18 cellular contexts compared by ENCODE assay signal in the genomic region with DNA sequence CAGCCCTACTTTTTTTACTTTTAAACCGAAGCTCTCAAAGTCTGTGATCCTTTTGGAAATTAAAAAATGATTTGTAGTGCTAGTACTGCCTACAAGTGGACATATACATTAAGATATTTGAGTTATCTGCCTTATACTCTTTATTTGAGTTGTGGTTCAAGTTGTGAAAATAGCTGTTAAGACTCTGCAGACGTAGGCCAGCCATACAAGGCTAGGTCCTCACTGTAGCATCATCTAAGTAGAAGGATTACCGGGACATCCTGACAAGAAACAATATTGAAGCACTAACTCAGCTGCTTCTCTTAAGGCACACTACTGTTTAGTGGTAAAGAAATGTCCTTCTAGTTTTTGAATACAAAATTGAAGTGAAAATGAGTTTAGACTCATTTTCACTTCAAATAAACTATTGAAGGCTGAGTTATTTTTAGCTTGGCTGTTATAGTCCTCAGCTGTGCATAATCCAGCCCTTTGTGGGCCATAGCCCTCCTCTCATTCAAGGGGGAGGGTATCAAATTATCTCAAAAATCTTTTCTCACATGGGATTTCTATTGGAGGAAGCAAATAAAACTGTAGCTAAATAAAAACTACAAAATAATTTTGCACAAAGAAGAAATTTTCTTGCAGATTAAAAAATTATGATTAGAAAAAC.
DNase-seq lines count a peak whose midpoint lies in the region; ATAC-seq and TF ChIP-seq lines count a peak whose summit lies in the region.
"Had no signal": no experiment of that assay in that cellular context is flagged by ENCODE, and none has a peak within 500 bp of the region (broad histone marks: within the 10 kb centered on the region; RNA-seq: fewer than 3 reads in every experiment).

No MANE protein-coding gene starts in this region.

- no peaks in the 10 kb centered on the region for H3K27me3 ChIP-seq in left ventricle myocardium inferior (ENCODE audit: low read depth)
- H3K27me3 ChIP-seq in fibroblast of lung (ENCODE audit: control insufficient read depth, insufficient read depth, low read length), result no peaks in the 10 kb centered on the region
- H3K27me3 ChIP-seq in psoas muscle (ENCODE audit: insufficient read depth in 3 of 3, low read length in 2 of 3), result no peaks in the 10 kb centered on the region
- H3K27me3 ChIP-seq in uterus, result no peaks in the 10 kb centered on the region
- H3K27me3 ChIP-seq in Peyer's patch, result no peaks in the 10 kb centered on the region
- H3K27me3 ChIP-seq: testis had no signal

- DNase-seq in left ventricle myocardium inferior (no peak), Right ventricle myocardium inferior (ENCODE audit: missing footprints) (no peak), fibroblast of lung (ENCODE audit: low read depth in 2 of 2) (no peak), psoas muscle (no peak), uterus (no peak), Peyer's patch (no peak), MV-4-11 (lab: John Stamatoyannopoulos, UW) (no peak)
- DNase-seq: activated CD4-positive, CD25-positive, alpha-beta regulatory T cell; activated CD8-positive, alpha-beta memory T cell treated with anti-CD3 and anti-CD28 coated beads, Interleukin-2, amount 10 ng/mL, durations not matched to agents 7 days and 5 days; activated gamma-delta T cell; DMS53; mesendoderm; NCI-H1092 treated with DMSO at 0.1 percent for 48 hours; Right ventricle myocardium superior; T-helper 17 cell; testis had no signal

- TF ChIP-seq POLR2A in uterus (IDR thresholded peaks at IDR 0.05), result no peak
- TF ChIP-seq POLR2A in Peyer's patch (IDR thresholded peaks at IDR 0.05), result no peak

- 69 to 89% (median 76%) methylated on average over 3 of the region's 3 CpGs for WGBS in psoas muscle, 3 donors

- H3K4me1 Mint-ChIP-seq in activated T-helper 17 cell treated with anti-CD3 and anti-CD28 coated beads, Interleukin-2, amount 50 U/mL, for 72 hours, result peaks cover 10% of the 10 kb centered on the region
- H3K4me1 Mint-ChIP-seq: CD14-positive monocyte, T-helper 17 cell had no signal

- H3K9ac ChIP-seq in fibroblast of lung (ENCODE audit: insufficient read depth, low read length), result no peak overlapping the region

- H3K36me3 Mint-ChIP-seq in activated T-helper 17 cell treated with anti-CD3 and anti-CD28 coated beads, Interleukin-2, amount 50 U/mL, for 72 hours (ENCODE audit: low read depth), result peaks cover 47% of the 10 kb centered on the region

- ATAC-seq in Right ventricle myocardium inferior (no peak), psoas muscle (no peak)
- ATAC-seq in activated T-helper 17 cell treated with anti-CD3 and anti-CD28 coated beads, Interleukin-2, amount 50 U/mL, for 72 hours (replicated peaks), result no peak
- ATAC-seq: activated CD8-positive, alpha-beta memory T cell treated with anti-CD3 and anti-CD28 coated beads, Interleukin-2, amount 10 ng/mL, durations not matched to agents 7 days and 5 days; T-helper 17 cell had no signal

- no peaks in the 10 kb centered on the region for H3K79me2 ChIP-seq in fibroblast of lung (ENCODE audit: control insufficient read depth, insufficient read depth, low read length)

- H3K9me3 Mint-ChIP-seq in activated T-helper 17 cell treated with anti-CD3 and anti-CD28 coated beads, Interleukin-2, amount 50 U/mL, for 72 hours, result no peaks in the 10 kb centered on the region
- H3K9me3 Mint-ChIP-seq: CD14-positive monocyte had no signal

- intact Hi-C loops in left ventricle myocardium inferior (cut with micrococcal nuclease) (no loop called here), Right ventricle myocardium inferior (cut with DNase I) (no loop called here), psoas muscle (cut with DNase I) (no loop called here), uterus (cut with DNase I; ENCODE audit: low total_unique reads) (no loop called here)

- H3K4me2 ChIP-seq in fibroblast of lung (ENCODE audit: extremely low read depth, insufficient read depth, low read length), result no peak overlapping the region

- peaks cover 5% of the 10 kb centered on the region for H3K36me3 ChIP-seq in left ventricle myocardium inferior
- H3K36me3 ChIP-seq in fibroblast of lung (ENCODE audit: control insufficient read depth, insufficient read depth, low read length), result no peaks in the 10 kb centered on the region
- H3K36me3 ChIP-seq in psoas muscle (ENCODE audit: insufficient read depth in 1 of 2, low read depth in 1 of 2), result no peaks in the 10 kb centered on the region
- H3K36me3 ChIP-seq in uterus, result no peaks in the 10 kb centered on the region
- no peaks in the 10 kb centered on the region for H3K36me3 ChIP-seq in Peyer's patch

- TF ChIP-seq CTCF in left ventricle myocardium inferior (IDR thresholded peaks at IDR 0.05; ENCODE audit: borderline replicate concordance), result no peak
- TF ChIP-seq CTCF in fibroblast of lung (conservative IDR thresholded peaks at IDR 0.05 in 1 of 2, IDR thresholded peaks at IDR 0.05 in 1 of 2; ENCODE audit: low read depth in 1 of 2, low read length in 2 of 2), result no peak
- TF ChIP-seq CTCF in psoas muscle (IDR thresholded peaks at IDR 0.05), result no peak
- TF ChIP-seq CTCF in uterus (IDR thresholded peaks at IDR 0.05), result no peak
- no peak for TF ChIP-seq CTCF in Peyer's patch (IDR thresholded peaks at IDR 0.05)

- no peak overlapping the region for H2AFZ ChIP-seq in fibroblast of lung (ENCODE audit: low read length)

- no peak overlapping the region for H3K4me3 Mint-ChIP-seq in activated T-helper 17 cell treated with anti-CD3 and anti-CD28 coated beads, Interleukin-2, amount 50 U/mL, for 72 hours
- H3K4me3 Mint-ChIP-seq: activated CD8-positive, alpha-beta memory T cell treated with anti-CD3 and anti-CD28 coated beads, Interleukin-2, amount 10 ng/mL, durations not matched to agents 7 days and 5 days; CD14-positive monocyte; T-helper 17 cell had no signal

- no peak overlapping the region for H3K4me3 ChIP-seq in left ventricle myocardium inferior
- H3K4me3 ChIP-seq in fibroblast of lung (replicated peaks in 1 of 4; ENCODE audit: control extremely low read depth in 1 of 4, insufficient read depth in 1 of 4, low read depth in 3 of 4, low read length in 4 of 4), result no peak overlapping the region
- no peak overlapping the region for H3K4me3 ChIP-seq in psoas muscle
- H3K4me3 ChIP-seq in uterus, result no peak overlapping the region
- H3K4me3 ChIP-seq in Peyer's patch, result no peak overlapping the region
- H3K4me3 ChIP-seq: testis had no signal

- no peaks in the 10 kb centered on the region for H4K20me1 ChIP-seq in fibroblast of lung (ENCODE audit: control insufficient read depth, extremely low read depth, insufficient read depth, low read length)

- H3K27ac ChIP-seq in left ventricle myocardium inferior (replicated peaks) (peak overlapping the region; percentile 80), fibroblast of lung (ENCODE audit: insufficient read depth, low read length) (peak overlapping the region; percentile 42), psoas muscle (peak overlapping the region; percentile 64), uterus (peak overlapping the region; percentile 66 to 79), Peyer's patch (peak overlapping the region in 1 of 4 donors; percentile 62)

- peaks cover 7% of the 10 kb centered on the region for H3K9me3 ChIP-seq in left ventricle myocardium inferior (replicated peaks)
- no peaks in the 10 kb centered on the region for H3K9me3 ChIP-seq in fibroblast of lung (ENCODE audit: control insufficient read depth, insufficient read depth, low read depth, low read length)
- H3K9me3 ChIP-seq in psoas muscle, result no peaks in the 10 kb centered on the region
- no peaks in the 10 kb centered on the region for H3K9me3 ChIP-seq in uterus
- no peaks in the 10 kb centered on the region for H3K9me3 ChIP-seq in Peyer's patch
- H3K9me3 ChIP-seq: testis had no signal

- H3K4me1 ChIP-seq in left ventricle myocardium inferior, result peaks cover 35% of the 10 kb centered on the region
- H3K4me1 ChIP-seq in fibroblast of lung (ENCODE audit: control insufficient read depth, extremely low read depth, insufficient read depth, low read length), result peaks cover 36% of the 10 kb centered on the region
- no peaks in the 10 kb centered on the region for H3K4me1 ChIP-seq in psoas muscle
- no peaks in the 10 kb centered on the region for H3K4me1 ChIP-seq in uterus
- no peaks in the 10 kb centered on the region for H3K4me1 ChIP-seq in Peyer's patch

- H3K27me3 Mint-ChIP-seq in activated T-helper 17 cell treated with anti-CD3 and anti-CD28 coated beads, Interleukin-2, amount 50 U/mL, for 72 hours, result no peaks in the 10 kb centered on the region
- H3K27me3 Mint-ChIP-seq: activated CD8-positive, alpha-beta memory T cell treated with anti-CD3 and anti-CD28 coated beads, Interleukin-2, amount 10 ng/mL, durations not matched to agents 7 days and 5 days; T-helper 17 cell had no signal

- no peak overlapping the region for H3K27ac Mint-ChIP-seq in activated T-helper 17 cell treated with anti-CD3 and anti-CD28 coated beads, Interleukin-2, amount 50 U/mL, for 72 hours
- H3K27ac Mint-ChIP-seq: activated CD8-positive, alpha-beta memory T cell treated with anti-CD3 and anti-CD28 coated beads, Interleukin-2, amount 10 ng/mL, durations not matched to agents 7 days and 5 days; CD14-positive monocyte; T-helper 17 cell had no signal
